In the genomic region with DNA sequence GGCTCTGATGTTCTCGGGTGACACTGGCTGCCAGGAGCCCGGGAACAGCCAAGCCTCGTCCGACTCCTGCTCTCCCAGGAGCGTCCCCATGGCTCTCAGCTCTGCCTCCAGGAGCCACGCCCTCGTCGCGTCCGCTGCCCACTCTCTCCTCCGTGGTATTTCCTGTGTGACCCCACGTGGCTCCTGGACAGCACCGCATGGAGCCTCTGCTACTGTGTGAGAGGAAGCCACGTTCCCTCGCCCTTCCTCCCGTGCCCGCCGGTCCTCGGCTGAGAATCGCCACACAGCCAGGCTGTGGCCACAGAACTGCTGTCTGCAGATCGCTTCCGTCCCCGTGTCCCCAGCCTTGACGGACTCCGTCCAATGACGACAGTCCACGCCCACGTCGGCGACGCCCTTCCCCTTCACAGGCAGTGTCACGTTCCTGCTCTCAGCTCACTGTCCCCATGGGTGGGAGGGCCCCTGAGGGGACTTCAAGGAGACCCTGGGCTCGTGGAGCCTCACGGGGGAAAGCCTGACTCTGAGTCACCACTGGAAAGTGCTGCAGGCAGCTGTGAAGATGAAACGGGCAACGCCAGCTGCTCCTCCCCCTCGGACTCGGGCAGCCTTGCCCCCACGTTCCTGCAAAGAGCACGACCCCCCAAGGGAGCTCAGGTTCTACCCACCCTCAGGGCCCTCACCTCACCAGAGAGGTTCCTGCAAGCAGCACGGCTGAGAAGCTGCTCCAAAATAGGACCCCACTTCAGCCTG, we compare ENCODE assay signal across 10 cellular contexts.
DNase-seq lines count a peak whose midpoint lies in the region; ATAC-seq and TF ChIP-seq lines count a peak whose summit lies in the region.
"Had no signal": no experiment of that assay in that cellular context is flagged by ENCODE, and none has a peak within 500 bp of the region (broad histone marks: within the 10 kb centered on the region; RNA-seq: fewer than 3 reads in every experiment).

No MANE protein-coding gene starts in this region.

- peak; percentile 4 for ATAC-seq in upper lobe of right lung
- no peak for ATAC-seq in HG02678 (IDR thresholded peaks at IDR 0.05; ENCODE audit: unreplicated experiment)

- no peak overlapping the region for H3K4me3 ChIP-seq in upper lobe of right lung
- H3K4me3 ChIP-seq in PC-9: no peak overlapping the region
- H3K4me3 ChIP-seq: HAP-1 had no signal

- H3K9me3 ChIP-seq in upper lobe of right lung: no peaks in the 10 kb centered on the region
- H3K9me3 ChIP-seq in PC-9 (ENCODE audit: insufficient read depth, low read depth): no peaks in the 10 kb centered on the region
- H3K9me3 ChIP-seq: HAP-1 had no signal

- H3K9me2 ChIP-seq in PC-9 (ENCODE audit: insufficient read depth): no peaks in the 10 kb centered on the region

- no peaks in the 10 kb centered on the region for H3K79me2 ChIP-seq in PC-9 (ENCODE audit: low read depth)

- no peaks in the 10 kb centered on the region for H4K20me1 ChIP-seq in PC-9 (ENCODE audit: insufficient read depth)

- POLR2A ChIA-PET in PC-9 (lab: Charles Lee; ENCODE audit: unreplicated experiment): no interaction called here

- CTCF ChIA-PET in PC-9 (lab: Charles Lee): no interaction called here

- H3K27me3 ChIP-seq in upper lobe of right lung (peaks cover 30% of the 10 kb centered on the region), PC-9 (ENCODE audit: insufficient read depth, low read depth) (peaks cover 100% of the 10 kb centered on the region)

- no peaks in the 10 kb centered on the region for H3K4me1 ChIP-seq in upper lobe of right lung
- H3K4me1 ChIP-seq in PC-9 (replicated peaks; ENCODE audit: insufficient read depth): no peaks in the 10 kb centered on the region
- H3K4me1 ChIP-seq: HAP-1 had no signal

- no peak overlapping the region for H3K4me2 ChIP-seq in PC-9

- no peak for TF ChIP-seq CTCF in upper lobe of right lung (IDR thresholded peaks at IDR 0.05)
- no peak for TF ChIP-seq CTCF in PC-9 (conservative IDR thresholded peaks at IDR 0.05)

- no peak overlapping the region for H3K27ac ChIP-seq in upper lobe of right lung
- H3K27ac ChIP-seq in PC-9: no peak overlapping the region

- intact Hi-C loops in upper lobe of right lung (cut with DNase I): no loop called here
- intact Hi-C loops in PC-9 (cut with micrococcal nuclease; ENCODE audit: unreplicated experiment): no loop called here

- H3K36me3 ChIP-seq in upper lobe of right lung (no peaks in the 10 kb centered on the region), PC-9 (ENCODE audit: low read depth) (no peaks in the 10 kb centered on the region)
- H3K36me3 ChIP-seq: HAP-1 had no signal

- BruUV-seq in PC-9 (replicated peaks; lab: Mats Ljungman, UMichigan): no TSS peak

- no peaks in the 10 kb centered on the region for H3F3A ChIP-seq in PC-9 (ENCODE audit: insufficient read depth, low read depth)

- peak; percentile 53 for DNase-seq in activated CD8-positive, alpha-beta memory T cell treated with anti-CD3 and anti-CD28 coated beads for 24 hours
- no peak for DNase-seq in activated CD8-positive, alpha-beta memory T cell treated with anti-CD3 and anti-CD28 coated beads, Interleukin-2, amount 50 U/mL, for 4 hours
- DNase-seq in OCI-M1 (lab: John Stamatoyannopoulos, UW) (peak; percentile 42), foreskin melanocyte (peak; percentile 80), upper lobe of right lung (peak; percentile 65), PC-9 (no peak), DMS53 (lab: John Stamatoyannopoulos, UW) (no peak)
- DNase-seq: NCI-H82 had no signal

- H2AFZ ChIP-seq in PC-9: no peak overlapping the region

Comparison
In these comparisons a context has a peak if more than half of its experiments do, and no peak if none do; other contexts are left out.
1. DNase-seq: peak in activated CD8-positive, alpha-beta memory T cell treated with anti-CD3 and anti-CD28 coated beads for 24 hours (single experiment), OCI-M1 (single experiment), foreskin melanocyte (single experiment) and upper lobe of right lung (single experiment); none in activated CD8-positive, alpha-beta memory T cell treated with anti-CD3 and anti-CD28 coated beads, Interleukin-2, amount 50 U/mL, for 4 hours (single experiment), PC-9 (0 of 2) and DMS53 (single experiment).